In the genomic region with DNA sequence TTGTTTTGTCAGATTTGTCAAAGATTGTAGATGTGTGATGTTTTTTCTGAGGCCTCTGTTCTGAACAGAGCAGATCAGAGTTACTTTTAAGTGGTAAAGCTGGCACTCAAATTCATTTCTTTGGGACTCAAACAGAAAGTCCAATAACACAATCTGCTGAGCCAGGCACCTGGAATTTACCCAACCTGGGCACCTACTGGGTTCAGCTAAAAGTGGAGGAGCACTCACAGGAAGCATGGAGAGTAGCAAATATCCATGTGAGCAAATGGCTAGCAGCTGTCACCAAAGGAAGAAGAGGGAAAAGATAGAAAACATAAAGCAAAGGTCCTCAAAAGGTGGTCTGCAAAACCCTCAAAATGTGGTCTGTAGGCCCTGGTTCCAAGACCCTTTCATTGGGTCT, we compare ENCODE assay signal across 22 cellular contexts.
"Had no signal": no experiment of that assay in that cellular context is flagged by ENCODE, and none has a peak within 500 bp of the region (broad histone marks: within the 10 kb centered on the region; RNA-seq: fewer than 3 reads in every experiment).

No MANE protein-coding gene starts in this region.

- H3K27ac ChIP-seq: SJSA1, SK-N-MC had no signal

- H3K27me3 ChIP-seq: MG63, SJSA1 had no signal

- H3K9me3 ChIP-seq: MG63, SJSA1 had no signal

- H3K4me1 ChIP-seq: SJSA1 had no signal

- DNase-seq: IMR-90, Karpas-422, KG1, MG63, NCI-H1092, NCI-H1105 treated with DMSO at 0.1 percent for 48 hours, NCI-H1417 treated with DMSO at 0.1 percent for 48 hours, NCI-H146, NCI-H1694 treated with DMSO at 0.1 percent for 48 hours, NCI-H1930, NCI-H2171, NCI-H226, NCI-H446, NCI-H510A, NCI-H524 treated with DMSO at 0.1 percent for 48 hours, NCI-H69, NCI-H774, Right ventricle myocardium superior, RPMI8226, SIG-M5 had no signal
